ENCODE assay signal across 17 cellular contexts in genomic region chr1:15219280-15220023, GRCh38. TPM values are rescaled to one million over a fixed set of nuclear protein-coding genes. Genes with fewer than 3 reads are reported as not detected.
A peak's percentile ranks its signal among the peaks of the same experiment; 100 is the strongest.
DNase-seq lines count a peak whose midpoint lies in the region; ATAC-seq and TF ChIP-seq lines count a peak whose summit lies in the region.
"Had no signal": no experiment of that assay in that cellular context is flagged by ENCODE, and none has a peak within 500 bp of the region (broad histone marks: within the 10 kb centered on the region; RNA-seq: fewer than 3 reads in every experiment).

No MANE protein-coding gene starts in this region.

- H3K36me3 Mint-ChIP-seq in Caco-2 (ENCODE audit: insufficient read depth, unreplicated experiment), result peaks cover 29% of the 10 kb centered on the region
- no peaks in the 10 kb centered on the region for H3K36me3 Mint-ChIP-seq in activated T-helper 17 cell treated with anti-CD3 and anti-CD28 coated beads, Interleukin-2, amount 50 U/mL, for 72 hours (ENCODE audit: low read depth)
- H3K36me3 Mint-ChIP-seq: CD14-positive monocyte had no signal

- no peaks in the 10 kb centered on the region for H3K27me3 ChIP-seq in Caco-2 (replicated peaks; ENCODE audit: control insufficient read depth, insufficient read depth, low read length)
- H3K27me3 ChIP-seq in GM06990 (replicated peaks; ENCODE audit: control insufficient read depth, insufficient read depth, low read length), result no peaks in the 10 kb centered on the region
- H3K27me3 ChIP-seq: SJCRH30 had no signal

- intact Hi-C loops in Caco-2 (cut with micrococcal nuclease; ENCODE audit: unreplicated experiment), result no loop called here
- intact Hi-C loops in sciatic nerve (cut with DNase I), result no loop called here

- CTCF ChIA-PET in Caco-2 (lab: Charles Lee), result no interaction called here

- no peaks in the 10 kb centered on the region for H3K4me1 Mint-ChIP-seq in Caco-2 (ENCODE audit: low read depth, unreplicated experiment)
- no peaks in the 10 kb centered on the region for H3K4me1 Mint-ChIP-seq in activated T-helper 17 cell treated with anti-CD3 and anti-CD28 coated beads, Interleukin-2, amount 50 U/mL, for 72 hours

- DNase-seq in Caco-2 (no peak), GM06990 (ENCODE audit: extremely low read depth, insufficient read length) (peak; percentile 22), sciatic nerve (ENCODE audit: low spot score) (peak; percentile 46), COR-L47 (lab: John Stamatoyannopoulos, UW) (no peak), G401 (ENCODE audit: low spot score) (no peak), NCI-H69 (lab: John Stamatoyannopoulos, UW) (no peak)
- DNase-seq: ACHN, DMS153, GOT3, NCI-H1105, NCI-H2081 treated with DMSO at 0.1 percent for 48 hours, NCI-H510A, NCI-H774, SJCRH30 had no signal

- H3K4me3 ChIP-seq in Caco-2 (ENCODE audit: low read depth, low read length) (no peak overlapping the region), GM06990 (replicated peaks; ENCODE audit: low read depth, low read length) (no peak overlapping the region)
- H3K4me3 ChIP-seq: GM12878, SJCRH30 had no signal

- ATAC-seq in activated T-helper 17 cell treated with anti-CD3 and anti-CD28 coated beads, Interleukin-2, amount 50 U/mL, for 72 hours (replicated peaks), result peak; percentile 11
- no peak for ATAC-seq in sciatic nerve

- H3K36me3 ChIP-seq in Caco-2 (ENCODE audit: control insufficient read depth, insufficient read depth, low read length), result no peaks in the 10 kb centered on the region; the same call in 1 of the 2 replicates
- no peaks in the 10 kb centered on the region for H3K36me3 ChIP-seq in GM06990 (ENCODE audit: control insufficient read depth, insufficient read depth, low read length)

- POLR2A ChIA-PET in Caco-2 (lab: Charles Lee), result interaction anchor here (0.5 kb wide), 1 partner anchor 24 kb away, joined by 3 read pairs; no protein-coding TSS in a partner anchor

- in situ Hi-C loops in G401 (cut with HindIII; ENCODE audit: low sequenced_read_pairs), result no loop called here

- no peaks in the 10 kb centered on the region for H3K9me3 Mint-ChIP-seq in Caco-2 (ENCODE audit: unreplicated experiment)
- no peaks in the 10 kb centered on the region for H3K9me3 Mint-ChIP-seq in activated T-helper 17 cell treated with anti-CD3 and anti-CD28 coated beads, Interleukin-2, amount 50 U/mL, for 72 hours

- H3K9me3 ChIP-seq in Caco-2, result no peaks in the 10 kb centered on the region

- no peaks in the 10 kb centered on the region for H3K4me1 ChIP-seq in Caco-2
- H3K4me1 ChIP-seq: SJCRH30 had no signal

- H3K27ac Mint-ChIP-seq in Caco-2 (ENCODE audit: unreplicated experiment), result no peak overlapping the region
- no peak overlapping the region for H3K27ac Mint-ChIP-seq in activated T-helper 17 cell treated with anti-CD3 and anti-CD28 coated beads, Interleukin-2, amount 50 U/mL, for 72 hours

- H3K27me3 Mint-ChIP-seq in Caco-2 (ENCODE audit: insufficient read depth, unreplicated experiment), result no peaks in the 10 kb centered on the region
- peaks cover 15% of the 10 kb centered on the region for H3K27me3 Mint-ChIP-seq in activated T-helper 17 cell treated with anti-CD3 and anti-CD28 coated beads, Interleukin-2, amount 50 U/mL, for 72 hours

- TF ChIP-seq CTCF in Caco-2 (IDR thresholded peaks at IDR 0.05; ENCODE audit: insufficient read depth in 1 of 2, low read depth in 1 of 2, low read length in 1 of 2, severe bottlenecking in 1 of 2, unreplicated experiment in 1 of 2) (no peak), GM06990 (IDR thresholded peaks at IDR 0.05; ENCODE audit: insufficient read depth, low read length, poor library complexity, severe bottlenecking) (no peak)

- BruUV-seq in Caco-2 (replicated peaks; lab: Mats Ljungman, UMichigan), result TSS peak; percentile 56

- H3K4me3 Mint-ChIP-seq in Caco-2 (ENCODE audit: unreplicated experiment), result no peak overlapping the region
- no peak overlapping the region for H3K4me3 Mint-ChIP-seq in activated T-helper 17 cell treated with anti-CD3 and anti-CD28 coated beads, Interleukin-2, amount 50 U/mL, for 72 hours
- H3K4me3 Mint-ChIP-seq: CD14-positive monocyte had no signal

RNA-seq across cellular contexts. Expression of gene FHAD1, which starts 27.6 kb away (rescaled TPM):
- total RNA-seq in Caco-2 (2022) (0.18 TPM in 1 of 2 replicates, not detected in the other), sciatic nerve (3.1 TPM)
- total RNA-seq in activated T-helper 17 cell treated with anti-CD3 and anti-CD28 coated beads, Interleukin-2, amount 50 U/mL, for 72 hours, result not detected
- 13.7 and 24.0 TPM in 2 replicates for total RNA-seq in G401 (2014; rRNA removed; shearing (Covaris generic))

Comparison
In these comparisons a context has a peak if more than half of its experiments do, and no peak if none do; other contexts are left out.
1. DNase-seq: peak in GM06990 (single experiment) and sciatic nerve (single experiment); none in Caco-2 (0 of 2), COR-L47 (single experiment), G401 (single experiment) and NCI-H69 (single experiment).